9 cellular contexts compared by ENCODE assay signal in genomic region chr15:51736069-51736468, GRCh38. TPM values are rescaled to one million over a fixed set of nuclear protein-coding genes. Genes with fewer than 3 reads are reported as not detected.
DNase-seq lines count a peak whose midpoint lies in the region; ATAC-seq and TF ChIP-seq lines count a peak whose summit lies in the region.
"Had no signal": no experiment of that assay in that cellular context is flagged by ENCODE, and none has a peak within 500 bp of the region (broad histone marks: within the 10 kb centered on the region; RNA-seq: fewer than 3 reads in every experiment).

No MANE protein-coding gene starts in this region.

- no peaks in the 10 kb centered on the region for H3K36me3 ChIP-seq in gastrocnemius medialis

- no peaks in the 10 kb centered on the region for H3K9me3 Mint-ChIP-seq in activated CD4-positive, alpha-beta T cell treated with anti-CD3 and anti-CD28 coated beads for 36 hours (ENCODE audit: low read depth)
- H3K9me3 Mint-ChIP-seq in brain = no peaks in the 10 kb centered on the region

- H3K4me3 ChIP-seq in LNCaP clone FGC (ENCODE audit: low read depth, low read length) (peak overlapping the region; percentile 62; the same call in 1 of the 2 replicates), gastrocnemius medialis (peak overlapping the region; percentile 69 to 81 (median 70))

- in situ Hi-C loops in gastrocnemius medialis (cut with MboI; ENCODE audit: low sequenced_read_pairs in 4 of 4) = no loop called here

- H3K27me3 Mint-ChIP-seq in activated CD4-positive, alpha-beta T cell treated with anti-CD3 and anti-CD28 coated beads for 36 hours = no peaks in the 10 kb centered on the region
- H3K27me3 Mint-ChIP-seq in brain = peaks cover 10% of the 10 kb centered on the region

- H3K27me3 ChIP-seq in gastrocnemius medialis = no peaks in the 10 kb centered on the region

- H3K4me3 Mint-ChIP-seq in activated CD4-positive, alpha-beta T cell treated with anti-CD3 and anti-CD28 coated beads for 36 hours = peak overlapping the region; percentile 77
- peak overlapping the region; percentile 82 to 90 (median 84) for H3K4me3 Mint-ChIP-seq in brain

- H3K9me3 ChIP-seq in gastrocnemius medialis = no peaks in the 10 kb centered on the region

- H3K36me3 Mint-ChIP-seq in activated CD4-positive, alpha-beta T cell treated with anti-CD3 and anti-CD28 coated beads for 36 hours (ENCODE audit: low read depth) = peaks cover 7% of the 10 kb centered on the region
- H3K36me3 Mint-ChIP-seq in brain = no peaks in the 10 kb centered on the region

- no peak for TF ChIP-seq POLR2A in gastrocnemius medialis (IDR thresholded peaks at IDR 0.05)

- peaks cover 37 to 49% of the 10 kb centered on the region in 2 donors for H3K4me1 ChIP-seq in gastrocnemius medialis

- H3K27ac ChIP-seq in gastrocnemius medialis = peak overlapping the region; percentile 74 to 84 (median 78)
- H3K27ac ChIP-seq: SK-N-MC had no signal

- intact Hi-C loops in activated CD4-positive, alpha-beta T cell treated with anti-CD3 and anti-CD28 coated beads for 36 hours (cut with DNase I, micrococcal nuclease) = loop anchor here (1.0 to 10.0 kb wide), 16 partner anchors 15 to 1381 kb away; partner anchors contain the start of genes TMOD2 (in 2 of the 2), AP4E1 (in 1 of the 2), DMXL2 (in 1 of the 2) and GABPB1 (in 1 of the 2)
- intact Hi-C loops in gastrocnemius medialis (cut with DNase I; ENCODE audit: low total_unique reads) = loop anchor here (2.0 kb wide), 1 partner anchor 21 kb away; no protein-coding TSS in a partner anchor

- H3K4me1 Mint-ChIP-seq in activated CD4-positive, alpha-beta T cell treated with anti-CD3 and anti-CD28 coated beads for 36 hours = peaks cover 69% of the 10 kb centered on the region
- H3K4me1 Mint-ChIP-seq in brain = peaks cover 27% of the 10 kb centered on the region

- CTCF ChIA-PET in activated CD4-positive, alpha-beta T cell treated with anti-CD3 and anti-CD28 coated beads for 36 hours (lab: Charles Lee) = interaction anchor here (0.8 to 5.1 kb wide), 5 partner anchors 25 to 89 kb away, joined by 3 to 33 read pairs (median 4); no protein-coding TSS in a partner anchor

- TF ChIP-seq CTCF in LNCaP clone FGC (IDR thresholded peaks at IDR 0.05; ENCODE audit: control insufficient read depth, extremely low read depth, insufficient read depth) = no peak
- TF ChIP-seq CTCF in brain (conservative IDR thresholded peaks at IDR 0.05) = no peak
- no peak for TF ChIP-seq CTCF in gastrocnemius medialis (IDR thresholded peaks at IDR 0.05 in 4 of 5, conservative IDR thresholded peaks at IDR 0.05 in 1 of 5)

- POLR2A ChIA-PET in activated CD4-positive, alpha-beta T cell treated with anti-CD3 and anti-CD28 coated beads for 36 hours (lab: Charles Lee) = interaction anchor here (0.5 to 1.4 kb wide), 7 partner anchors 9 to 114 kb away, joined by 3 to 5 read pairs (median 4); partner anchors contain the start of genes DMXL2 and SCG3

- peak; percentile 59 for ATAC-seq in activated CD4-positive, alpha-beta T cell treated with anti-CD3 and anti-CD28 coated beads for 36 hours
- ATAC-seq in gastrocnemius medialis (no peak), GM19023 (IDR thresholded peaks at IDR 0.05; ENCODE audit: unreplicated experiment) (no peak)

- H3K27ac Mint-ChIP-seq in activated CD4-positive, alpha-beta T cell treated with anti-CD3 and anti-CD28 coated beads for 36 hours = peak overlapping the region; percentile 88
- H3K27ac Mint-ChIP-seq in brain = peak overlapping the region in 4 of 5 experiments; percentile 61 to 93 (median 90)

- peak; percentile 54 for DNase-seq in activated CD4-positive, alpha-beta T cell treated with anti-CD3 and anti-CD28 coated beads for 36 hours
- DNase-seq in activated CD4-positive, alpha-beta T cell treated with anti-CD3 and anti-CD28 coated beads, Interleukin-2, amount 50 U/mL, for 1 hour = no peak
- no peak for DNase-seq in LNCaP clone FGC (ENCODE audit: low read depth)
- DNase-seq in gastrocnemius medialis = no peak
- DNase-seq in dermis blood vessel endothelial cell = no peak
- DNase-seq in NCI-H1105 treated with DMSO at 0.1 percent for 48 hours (lab: John Stamatoyannopoulos, UW) = no peak

RNA-seq across cellular contexts. Expression of gene LYSMD2, which starts 1.4 kb away (rescaled TPM):
- 10 to 100 TPM; 19.1 to 20.1 TPM for total RNA-seq in activated CD4-positive, alpha-beta T cell treated with anti-CD3 and anti-CD28 coated beads for 36 hours
- polyA plus RNA-seq in brain (ENCODE audit: insufficient read depth, low read depth, low replicate concordance) = 20.4 TPM
- total RNA-seq in gastrocnemius medialis = 10 to 100 TPM in 2 of 4 donors, 1 to 10 TPM in 2; 5.8 to 16.1 (median 10.6) TPM
- 24.2 and 33.4 TPM in 2 replicates for total RNA-seq in dermis blood vessel endothelial cell

RNA-seq across cellular contexts. Expression of gene TMOD2, which starts 15.3 kb away (rescaled TPM):
- total RNA-seq in activated CD4-positive, alpha-beta T cell treated with anti-CD3 and anti-CD28 coated beads for 36 hours = 1 to 10 TPM; 5.4 to 6.9 TPM
- 14.9 TPM for polyA plus RNA-seq in brain (ENCODE audit: insufficient read depth, low read depth, low replicate concordance)
- 1 to 10 TPM; 1.0 to 4.8 (median 2.4) TPM for total RNA-seq in gastrocnemius medialis
- total RNA-seq in dermis blood vessel endothelial cell = 22.3 and 32.8 TPM in 2 replicates

RNA-seq across cellular contexts. Expression of gene SCG3, which starts 54.8 kb away (rescaled TPM):
- total RNA-seq in activated CD4-positive, alpha-beta T cell treated with anti-CD3 and anti-CD28 coated beads for 36 hours = not detected
- polyA plus RNA-seq in brain (ENCODE audit: insufficient read depth, low read depth, low replicate concordance) = 144 TPM
- total RNA-seq in gastrocnemius medialis (not detected), dermis blood vessel endothelial cell (under 0.01 and 0.60 TPM in 2 replicates)
